ENCODE assay signal across 8 cellular contexts in the genomic region with DNA sequence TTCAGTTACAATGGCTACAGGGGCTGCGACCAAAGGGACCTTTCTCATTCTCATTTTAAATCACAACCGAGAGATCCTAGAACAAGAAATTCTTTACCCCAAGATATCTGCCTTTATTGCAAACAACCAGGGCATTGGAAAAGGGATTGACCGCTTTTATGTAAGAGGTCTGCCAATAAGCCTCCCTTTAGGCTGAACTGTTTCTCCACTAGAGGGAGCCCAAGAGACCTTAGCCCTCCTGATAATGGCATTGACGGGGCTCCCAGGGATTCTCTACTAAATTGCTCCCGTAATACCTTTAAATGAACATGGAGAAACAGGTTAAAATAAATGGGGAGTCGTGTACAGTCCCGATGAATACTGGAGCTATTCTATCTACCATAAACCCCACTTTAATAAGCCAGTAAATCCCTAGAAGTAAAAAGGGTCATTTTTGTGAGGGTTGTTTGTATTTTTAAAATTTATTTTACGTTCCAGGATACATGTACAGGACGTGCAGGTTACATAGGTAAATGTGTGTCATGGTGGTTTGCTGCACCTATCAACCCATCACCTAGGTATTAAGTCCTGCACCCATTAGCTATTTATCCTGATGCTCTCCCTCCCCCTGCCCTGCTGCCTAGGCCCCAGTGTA. TPM values are rescaled to one million over a fixed set of nuclear protein-coding genes. Genes with fewer than 3 reads are reported as not detected.
DNase-seq lines count a peak whose midpoint lies in the region; ATAC-seq and TF ChIP-seq lines count a peak whose summit lies in the region.

No MANE protein-coding gene starts in this region.

- H3K4me1 Mint-ChIP-seq in immature natural killer cell, result no peaks in the 10 kb centered on the region

- no peaks in the 10 kb centered on the region for H3K4me1 ChIP-seq in Panc1 (ENCODE audit: control insufficient read depth, insufficient read depth, low read length)

- H3K4me3 ChIP-seq in Panc1 (ENCODE audit: low read depth in 2 of 2, low read length in 2 of 2) (no peak overlapping the region), astrocyte of the spinal cord (ENCODE audit: low read depth, low read length) (no peak overlapping the region)

- peak; percentile 65 for DNase-seq in DMS53 treated with DMSO at 0.1 percent for 48 hours (lab: John Stamatoyannopoulos, UW; ENCODE audit: unreplicated experiment)
- DNase-seq in Kasumi-1 (lab: John Stamatoyannopoulos, UW), result peak; percentile 73 to 77
- DNase-seq in Panc1 (ENCODE audit: low read depth, low spot score), result peak; percentile 42
- DNase-seq in astrocyte of the spinal cord (ENCODE audit: low read depth, low spot score), result peak; percentile 68
- DNase-seq in immature natural killer cell, result peak; percentile 44 to 52 (median 44)
- DNase-seq in stimulated activated CD4-positive, alpha-beta T cell treated with anti-CD3 and anti-CD28 coated beads, TNF-alpha, amount 100 ng/mL, for 48 hours (ENCODE audit: low read depth in 3 of 3), result peak in 2 of 3 donors; percentile 6 to 20

- TF ChIP-seq CTCF in Panc1 (IDR thresholded peaks at IDR 0.05) (peak; percentile 96), astrocyte of the spinal cord (IDR thresholded peaks at IDR 0.05; ENCODE audit: low read depth, low read length) (peak; percentile 93)

- CTCF ChIA-PET in Panc1 (lab: Charles Lee), result interaction anchor here (1.8 to 2.7 kb wide), 2 partner anchors 9 to 370 kb away, joined by 5 to 11 read pairs; no protein-coding TSS in a partner anchor

- in situ Hi-C loops in Panc1 (cut with HindIII; ENCODE audit: low pct_unique_long_range_greater_than_20kb, low sequenced_read_pairs) (no loop called here), astrocyte of the spinal cord (cut with HindIII; ENCODE audit: low sequenced_read_pairs) (no loop called here)

- no peak overlapping the region for H3K4me3 Mint-ChIP-seq in immature natural killer cell

- H3K27ac ChIP-seq in Panc1 (ENCODE audit: low read length), result no peak overlapping the region

- BruUV-seq in Panc1 (replicated peaks; lab: Mats Ljungman, UMichigan), result no TSS peak

- no peaks in the 10 kb centered on the region for H3K36me3 ChIP-seq in Panc1 (ENCODE audit: control insufficient read depth, insufficient read depth, low read length)

- peak; percentile 61 for ATAC-seq in GM21447 (IDR thresholded peaks at IDR 0.05; ENCODE audit: unreplicated experiment)
- ATAC-seq in Panc1, result peak; percentile 95
- no peak for ATAC-seq in GM18909 (IDR thresholded peaks at IDR 0.05; ENCODE audit: poor library complexity, unreplicated experiment)

- H3K27me3 ChIP-seq in Panc1 (ENCODE audit: control insufficient read depth, insufficient read depth, low read length), result 0 out of 2 replicates have a peak, but pooled peaks cover 3% of the 10 kb centered on the region

- peaks cover 1 to 7% (median 2%) of the 10 kb centered on the region in 3 donors for H3K27me3 Mint-ChIP-seq in immature natural killer cell (ENCODE audit: low read depth in 3 of 3)

- no peaks in the 10 kb centered on the region for H3K9me3 Mint-ChIP-seq in immature natural killer cell

- no peak overlapping the region for H3K27ac Mint-ChIP-seq in immature natural killer cell

- no peaks in the 10 kb centered on the region for H3K36me3 Mint-ChIP-seq in immature natural killer cell

- intact Hi-C loops in Panc1 (cut with micrococcal nuclease; ENCODE audit: unreplicated experiment), result loop anchor here (1.0 kb wide), 1 partner anchor 371 kb away; no protein-coding TSS in a partner anchor

- H3K9me3 ChIP-seq in Panc1 (ENCODE audit: control insufficient read depth, insufficient read depth, low read depth, low read length), result no peaks in the 10 kb centered on the region

- POLR2A ChIA-PET in Panc1 (lab: Charles Lee), result no interaction called here

RNA-seq across cellular contexts. Expression of gene IGSF10, which starts 7.5 kb away (rescaled TPM):
- 0.10 TPM for total RNA-seq in Panc1 (2021; ENCODE audit: unreplicated experiment)
- 0.04 TPM for polyA plus RNA-seq in Panc1 (2012; ENCODE audit: insufficient read length)
- not detected for polyA plus RNA-seq in immature natural killer cell

Comparison
In these comparisons a context has a peak if more than half of its experiments do, and no peak if none do; other contexts are left out.
1. DNase-seq: peak in every context shown above with its lines; median percentile 75 in Kasumi-1; 68 in astrocyte of the spinal cord; 65 in DMS53 treated with DMSO at 0.1 percent for 48 hours; 44 in immature natural killer cell; 42 in Panc1; 13 in stimulated activated CD4-positive, alpha-beta T cell treated with anti-CD3 and anti-CD28 coated beads, TNF-alpha, amount 100 ng/mL, for 48 hours.